Comparison of ENCODE assay signal across 1 cellular context in genomic region chr17:75205793-75206163, GRCh38.
TF ChIP-seq lines count a peak whose summit lies in the region.

No MANE protein-coding gene starts in this region.

TF ChIP-seq in IMR-90, 13 proteins besides CTCF, POLR2A, EP300 and RAD21:
- TF ChIP-seq BHLHE40 (IDR thresholded peaks at IDR 0.05; ENCODE audit: low read depth, low read length) (no peak), ELK1 (IDR thresholded peaks at IDR 0.05; ENCODE audit: borderline replicate concordance, low read depth, low read length) (no peak)
